In genomic region chr5:142686210-142686734, GRCh38 we compare ENCODE assay signal across 11 cellular contexts. TPM values are rescaled to one million over a fixed set of nuclear protein-coding genes. Genes with fewer than 3 reads are reported as not detected.
DNase-seq lines count a peak whose midpoint lies in the region; ATAC-seq, FAIRE-seq and TF ChIP-seq lines count a peak whose summit lies in the region.
"Had no signal": no experiment of that assay in that cellular context is flagged by ENCODE, and none has a peak within 500 bp of the region (broad histone marks: within the 10 kb centered on the region; RNA-seq: fewer than 3 reads in every experiment).

No MANE protein-coding gene starts in this region.

- FAIRE-seq in bronchial epithelial cell (lab: Jason Lieb, UNC), result no peak

- H3K36me3 ChIP-seq in bronchial epithelial cell (ENCODE audit: control insufficient read depth, insufficient read depth, low read length) (no peaks in the 10 kb centered on the region), sigmoid colon (no peaks in the 10 kb centered on the region), BE2C (no peaks in the 10 kb centered on the region)

- H3K4me1 ChIP-seq in sigmoid colon, result peaks cover 0 to 30% (median 28%) of the 10 kb centered on the region in 4 donors
- H3K4me1 ChIP-seq in BE2C, result peaks cover 20% of the 10 kb centered on the region

- intact Hi-C loops in sigmoid colon (cut with DNase I), result no loop called here

- no peak for ATAC-seq in GM21447 (IDR thresholded peaks at IDR 0.05; ENCODE audit: unreplicated experiment)

- no peak for TF ChIP-seq EP300 in sigmoid colon (IDR thresholded peaks at IDR 0.05)

- no peaks in the 10 kb centered on the region for H3K9me3 ChIP-seq in sigmoid colon
- H3K9me3 ChIP-seq in BE2C, result no peaks in the 10 kb centered on the region
- H3K9me3 ChIP-seq: Caco-2 had no signal

- TF ChIP-seq CTCF in bronchial epithelial cell (IDR thresholded peaks at IDR 0.05; ENCODE audit: insufficient read depth, low read length, severe bottlenecking), result no peak
- no peak for TF ChIP-seq CTCF in sigmoid colon (IDR thresholded peaks at IDR 0.05)
- no peak for TF ChIP-seq CTCF in BE2C (IDR thresholded peaks at IDR 0.05; ENCODE audit: low read depth, low read length)

- H3K27me3 ChIP-seq in bronchial epithelial cell (ENCODE audit: control insufficient read depth, insufficient read depth, low read length) (no peaks in the 10 kb centered on the region), sigmoid colon (no peaks in the 10 kb centered on the region), BE2C (no peaks in the 10 kb centered on the region)

- TF ChIP-seq POLR2A in sigmoid colon (IDR thresholded peaks at IDR 0.05), result no peak

- WGBS in sigmoid colon, 2 donors, result 67 to 73% methylated on average over 11 of the region's 11 CpGs

- DNase-seq in HT1080 (ENCODE audit: low read depth) (peak; percentile 15), bronchial epithelial cell (ENCODE audit: low read depth) (peak; percentile 69), islet precursor cell (peak; percentile 85), sigmoid colon (no peak), GM19240 (ENCODE audit: insufficient read length, low spot score) (no peak), OCI-M1 (lab: John Stamatoyannopoulos, UW) (no peak), BE2C (no peak)
- DNase-seq: Caco-2, NCI-H1694 had no signal

- peak overlapping the region; percentile 16 to 74 (median 68) for H3K27ac ChIP-seq in sigmoid colon
- H3K27ac ChIP-seq: PC-9 had no signal

- H3K4me3 ChIP-seq in bronchial epithelial cell (ENCODE audit: low read depth, low read length), result no peak overlapping the region
- H3K4me3 ChIP-seq in sigmoid colon, result no peak overlapping the region
- no peak overlapping the region for H3K4me3 ChIP-seq in BE2C (ENCODE audit: low read depth, low read length)
- H3K4me3 ChIP-seq: PC-9 had no signal

RNA-seq across cellular contexts. Expression of gene FGF1, which starts 0.4 kb away (rescaled TPM):
- 4.0 and 7.2 TPM in 2 replicates for total RNA-seq in HT1080 (2014; rRNA removed; shearing (Covaris generic))
- 4.7 and 5.6 TPM in 2 replicates for polyA plus RNA-seq in HT1080 (2015; cell fraction: cytosol; rRNA removed)
- 5.0 and 5.4 TPM in 2 replicates for polyA plus RNA-seq in HT1080 (2015; cell fraction: nucleus; rRNA removed)
- total RNA-seq in bronchial epithelial cell (under 0.01 and 0.38 TPM in 2 replicates), sigmoid colon (1 to 10 TPM; 2.0 to 5.4 (median 3.8) TPM)
- polyA plus RNA-seq in sigmoid colon, result 1 to 10 TPM in 2 of 3 donors, under 1 TPM in 1; 0.60 to 1.8 (median 1.1) TPM
- polyA plus RNA-seq in BE2C (2012; ENCODE audit: insufficient read depth, insufficient read length, low read depth), result 1.6 TPM
- total RNA-seq: Caco-2 had no signal

Comparison
In these comparisons a context has a peak if more than half of its experiments do, and no peak if none do; other contexts are left out.
1. DNase-seq: peak in HT1080 (single experiment), bronchial epithelial cell (single experiment) and islet precursor cell (single experiment); none in sigmoid colon (single experiment), GM19240 (single experiment), OCI-M1 (single experiment) and BE2C (single experiment).